In the genomic region with DNA sequence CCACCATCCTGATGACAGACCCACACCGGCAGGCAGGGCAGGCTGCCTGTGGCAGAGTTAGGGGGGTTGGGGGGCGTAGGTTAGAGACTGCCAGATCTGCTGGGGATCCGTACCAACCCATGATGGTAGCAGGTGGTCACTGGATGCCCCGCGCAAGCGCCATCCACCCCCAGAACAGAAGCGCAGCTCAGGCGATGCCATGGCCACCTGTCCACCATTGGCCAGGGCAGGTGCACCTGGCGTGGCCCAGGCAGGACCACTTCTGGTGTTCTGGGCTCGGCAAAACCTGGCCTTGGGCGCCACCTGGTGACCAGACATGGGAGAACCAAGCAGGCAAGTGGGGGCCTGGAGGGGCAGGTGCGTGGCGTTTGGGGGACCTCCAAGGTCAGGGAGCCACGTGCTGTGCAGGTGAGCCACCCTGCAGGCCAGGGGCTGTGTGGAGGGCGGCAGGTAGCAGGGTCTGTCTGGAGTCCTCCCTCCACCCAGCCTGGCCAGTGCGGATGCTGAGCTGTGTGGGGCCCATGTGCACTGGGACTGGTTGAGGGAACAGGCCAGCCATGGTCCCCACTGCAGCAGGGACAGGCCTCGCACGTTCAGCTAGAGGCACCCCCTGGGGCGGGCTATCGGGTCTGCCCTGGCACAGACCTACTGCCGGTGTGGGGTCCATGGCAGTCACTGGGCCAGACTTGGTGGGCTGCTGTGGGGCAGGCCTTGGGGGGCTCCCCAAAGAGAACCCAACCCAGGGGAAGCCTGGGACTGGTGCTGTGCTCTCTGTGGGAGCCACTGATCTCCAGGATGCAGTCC, we compare ENCODE assay signal across 9 cellular contexts. TPM values are rescaled to one million over a fixed set of nuclear protein-coding genes. Genes with fewer than 3 reads are reported as not detected.
DNase-seq lines count a peak whose midpoint lies in the region; ATAC-seq lines count a peak whose summit lies in the region.
"Had no signal": no experiment of that assay in that cellular context is flagged by ENCODE, and none has a peak within 500 bp of the region (broad histone marks: within the 10 kb centered on the region; RNA-seq: fewer than 3 reads in every experiment).

No MANE protein-coding gene starts in this region.

- no peaks in the 10 kb centered on the region for H3K79me2 ChIP-seq in Karpas-422 (ENCODE audit: low read length)

- in situ Hi-C loops in SK-MEL-5 (cut with HindIII; ENCODE audit: low pct_unique_long_range_greater_than_20kb, low sequenced_read_pairs), result no loop called here

- H3K4me1 Mint-ChIP-seq in activated naive CD4-positive, alpha-beta T cell treated with anti-CD3 and anti-CD28 coated beads for 36 hours (ENCODE audit: low read depth), result no peaks in the 10 kb centered on the region

- no peak overlapping the region for H3K9ac ChIP-seq in Karpas-422 (ENCODE audit: low read length)
- no peak overlapping the region for H3K9ac ChIP-seq in rectal smooth muscle tissue (ENCODE audit: low read length)

- H3K36me3 Mint-ChIP-seq in activated naive CD4-positive, alpha-beta T cell treated with anti-CD3 and anti-CD28 coated beads for 36 hours (ENCODE audit: low read depth), result no peaks in the 10 kb centered on the region

- no peak overlapping the region for H3K27ac Mint-ChIP-seq in activated naive CD4-positive, alpha-beta T cell treated with anti-CD3 and anti-CD28 coated beads for 36 hours

- H3K4me1 ChIP-seq in Karpas-422 (ENCODE audit: low read length), result peaks cover 10% of the 10 kb centered on the region
- peaks cover 68% of the 10 kb centered on the region for H3K4me1 ChIP-seq in rectal smooth muscle tissue (ENCODE audit: control insufficient read depth, insufficient read depth, low read length)

- no peaks in the 10 kb centered on the region for H3K9me2 ChIP-seq in Karpas-422 (replicated peaks; ENCODE audit: insufficient read depth, low read length)

- ATAC-seq in Right ventricle myocardium superior (ENCODE audit: poor library complexity) (peak; percentile 28), HG02938 (IDR thresholded peaks at IDR 0.05; ENCODE audit: unreplicated experiment) (no peak)

- no peaks in the 10 kb centered on the region for H3K36me3 ChIP-seq in Karpas-422 (ENCODE audit: insufficient read depth, low read length)
- no peaks in the 10 kb centered on the region for H3K36me3 ChIP-seq in rectal smooth muscle tissue (ENCODE audit: control insufficient read depth, insufficient read depth, low read length)

- H3K4me3 Mint-ChIP-seq in activated naive CD4-positive, alpha-beta T cell treated with anti-CD3 and anti-CD28 coated beads for 36 hours, result no peak overlapping the region

- DNase-seq in Daoy (ENCODE audit: low read depth) (peak; percentile 74), Karpas-422 (peak; percentile 93), SK-MEL-5 (ENCODE audit: low read depth, low spot score) (peak; percentile 65), Right ventricle myocardium superior (peak; percentile 86), GF-D8 (lab: John Stamatoyannopoulos, UW) (no peak)
- DNase-seq in activated naive CD4-positive, alpha-beta T cell treated with anti-CD3 and anti-CD28 coated beads for 36 hours, result peak; percentile 72

- no peak overlapping the region for H3K4me3 ChIP-seq in Karpas-422 (ENCODE audit: low read length)
- no peak overlapping the region for H3K4me3 ChIP-seq in rectal smooth muscle tissue (ENCODE audit: low read length)
- H3K4me3 ChIP-seq: SK-N-MC had no signal

- no peak overlapping the region for H3K4me2 ChIP-seq in Karpas-422 (ENCODE audit: low read depth, low read length, poor library complexity, severe bottlenecking)

- no peaks in the 10 kb centered on the region for H3K27me3 ChIP-seq in Karpas-422 (ENCODE audit: low read length)
- H3K27me3 ChIP-seq in rectal smooth muscle tissue (ENCODE audit: control insufficient read depth, insufficient read depth, low read length), result no peaks in the 10 kb centered on the region

- H4K20me1 ChIP-seq in Karpas-422 (ENCODE audit: insufficient read depth, low read depth, low read length), result peaks cover 38% of the 10 kb centered on the region

- H2AFZ ChIP-seq in Karpas-422 (ENCODE audit: low read length), result no peak overlapping the region

- no peak overlapping the region for H3K27ac ChIP-seq in Karpas-422 (ENCODE audit: low read length)
- peak overlapping the region; percentile 21 for H3K27ac ChIP-seq in rectal smooth muscle tissue (ENCODE audit: low read depth, low read length)
- H3K27ac ChIP-seq: SK-N-MC had no signal

- H3K9me3 Mint-ChIP-seq in activated naive CD4-positive, alpha-beta T cell treated with anti-CD3 and anti-CD28 coated beads for 36 hours, result no peaks in the 10 kb centered on the region

- intact Hi-C loops in activated naive CD4-positive, alpha-beta T cell treated with anti-CD3 and anti-CD28 coated beads for 36 hours (cut with micrococcal nuclease), result loop anchor here (1.0 to 5.0 kb wide), 3 partner anchors 29 to 470 kb away; no protein-coding TSS in a partner anchor
- intact Hi-C loops in Right ventricle myocardium superior (cut with DNase I), result loop anchor here (5.0 kb wide), 1 partner anchor 45 kb away; no protein-coding TSS in a partner anchor

- H3K27me3 Mint-ChIP-seq in activated naive CD4-positive, alpha-beta T cell treated with anti-CD3 and anti-CD28 coated beads for 36 hours (ENCODE audit: low read depth), result no peaks in the 10 kb centered on the region

- CTCF ChIA-PET in activated naive CD4-positive, alpha-beta T cell treated with anti-CD3 and anti-CD28 coated beads for 36 hours (lab: Charles Lee), result interaction anchor here (0.6 to 1.6 kb wide), 7 partner anchors 12 to 41 kb away, joined by 3 to 14 read pairs (median 3); no protein-coding TSS in a partner anchor

- no peaks in the 10 kb centered on the region for H3K9me3 ChIP-seq in Karpas-422 (ENCODE audit: low read length)

RNA-seq across cellular contexts. Expression of gene BAG5, which starts 15.6 kb away (rescaled TPM):
- total RNA-seq in Daoy (2014; rRNA removed; shearing (Covaris generic)), result 23.5 and 28.6 TPM in 2 replicates
- 23.1 and 32.6 TPM in 2 replicates for total RNA-seq in Karpas-422 (2014; rRNA removed; shearing (Covaris generic); ENCODE audit: low replicate concordance)
- total RNA-seq in SK-MEL-5 (2014; rRNA removed; shearing (Covaris generic)), result 25.2 and 26.9 TPM in 2 replicates
- 19.6 and 22.5 TPM in 2 replicates for polyA plus RNA-seq in SK-MEL-5 (2015; cell fraction: cytosol; rRNA removed)
- polyA plus RNA-seq in SK-MEL-5 (2015; cell fraction: nucleus; rRNA removed), result 40.4 and 51.8 TPM in 2 replicates
- 10 to 100 TPM; 15.5 to 16.6 TPM for total RNA-seq in activated naive CD4-positive, alpha-beta T cell treated with anti-CD3 and anti-CD28 coated beads for 36 hours
- 14.3 TPM for total RNA-seq in Right ventricle myocardium superior

RNA-seq across cellular contexts. Expression of gene COA8, which starts 15.9 kb away (rescaled TPM):
- 29.4 and 48.2 TPM in 2 replicates for total RNA-seq in Daoy (2014; rRNA removed; shearing (Covaris generic))
- 62.9 and 63.5 TPM in 2 replicates for total RNA-seq in Karpas-422 (2014; rRNA removed; shearing (Covaris generic); ENCODE audit: low replicate concordance)
- total RNA-seq in SK-MEL-5 (2014; rRNA removed; shearing (Covaris generic)), result 39.4 and 40.4 TPM in 2 replicates
- 20.3 and 21.1 TPM in 2 replicates for polyA plus RNA-seq in SK-MEL-5 (2015; cell fraction: cytosol; rRNA removed)
- polyA plus RNA-seq in SK-MEL-5 (2015; cell fraction: nucleus; rRNA removed), result 2.4 TPM in 2 replicates
- total RNA-seq in activated naive CD4-positive, alpha-beta T cell treated with anti-CD3 and anti-CD28 coated beads for 36 hours, result 10 to 100 TPM; 36.8 to 48.4 TPM
- 60.6 TPM for total RNA-seq in Right ventricle myocardium superior

RNA-seq across cellular contexts. Expression of gene TRMT61A, which starts 17.9 kb away (rescaled TPM):
- total RNA-seq in Daoy (2014; rRNA removed; shearing (Covaris generic)), result 29.5 and 36.8 TPM in 2 replicates
- total RNA-seq in Karpas-422 (2014; rRNA removed; shearing (Covaris generic); ENCODE audit: low replicate concordance), result 8.0 and 30.8 TPM in 2 replicates
- 19.0 and 19.9 TPM in 2 replicates for total RNA-seq in SK-MEL-5 (2014; rRNA removed; shearing (Covaris generic))
- 36.4 and 37.4 TPM in 2 replicates for polyA plus RNA-seq in SK-MEL-5 (2015; cell fraction: cytosol; rRNA removed)
- 26.5 and 28.0 TPM in 2 replicates for polyA plus RNA-seq in SK-MEL-5 (2015; cell fraction: nucleus; rRNA removed)
- total RNA-seq in activated naive CD4-positive, alpha-beta T cell treated with anti-CD3 and anti-CD28 coated beads for 36 hours, result 1 to 10 TPM; 6.6 to 6.7 TPM
- total RNA-seq in Right ventricle myocardium superior, result 5.0 TPM

RNA-seq across cellular contexts. Expression of gene CKB, which starts 24.2 kb away (rescaled TPM):
- 24.7 and 28.1 TPM in 2 replicates for total RNA-seq in Daoy (2014; rRNA removed; shearing (Covaris generic))
- 30.4 and 55.2 TPM in 2 replicates for total RNA-seq in Karpas-422 (2014; rRNA removed; shearing (Covaris generic); ENCODE audit: low replicate concordance)
- total RNA-seq in SK-MEL-5 (2014; rRNA removed; shearing (Covaris generic)), result 14.1 and 21.2 TPM in 2 replicates
- 101 TPM in 2 replicates for polyA plus RNA-seq in SK-MEL-5 (2015; cell fraction: cytosol; rRNA removed)
- polyA plus RNA-seq in SK-MEL-5 (2015; cell fraction: nucleus; rRNA removed), result 154 and 229 TPM in 2 replicates
- 1 to 10 TPM; 3.8 to 4.9 TPM for total RNA-seq in activated naive CD4-positive, alpha-beta T cell treated with anti-CD3 and anti-CD28 coated beads for 36 hours
- 702 TPM for total RNA-seq in Right ventricle myocardium superior
